ENCODE assay signal across 8 cellular contexts in genomic region chr3:23650371-23651140, GRCh38.
DNase-seq lines count a peak whose midpoint lies in the region; ATAC-seq and TF ChIP-seq lines count a peak whose summit lies in the region.
"Had no signal": no experiment of that assay in that cellular context is flagged by ENCODE, and none has a peak within 500 bp of the region (broad histone marks: within the 10 kb centered on the region; RNA-seq: fewer than 3 reads in every experiment).

No MANE protein-coding gene starts in this region.

- H3K27me3 ChIP-seq in SK-N-SH (ENCODE audit: insufficient read depth) (no peaks in the 10 kb centered on the region), upper lobe of right lung (no peaks in the 10 kb centered on the region)

- no peak overlapping the region for H3K9ac ChIP-seq in SK-N-SH

- intact Hi-C loops in upper lobe of right lung (cut with DNase I): no loop called here
- intact Hi-C loops in left colon (cut with DNase I, micrococcal nuclease): no loop called here

- H3K4me3 ChIP-seq in SK-N-SH (ENCODE audit: low read depth in 2 of 2, low read length in 1 of 2) (no peak overlapping the region), fibroblast of the aortic adventitia (ENCODE audit: low read depth, low read length) (no peak overlapping the region), upper lobe of right lung (no peak overlapping the region)

- TF ChIP-seq CTCF in SK-N-SH (IDR thresholded peaks at IDR 0.05) (no peak), fibroblast of the aortic adventitia (IDR thresholded peaks at IDR 0.05; ENCODE audit: insufficient read depth, low read length) (no peak), upper lobe of right lung (IDR thresholded peaks at IDR 0.05) (no peak)

- H3K36me3 ChIP-seq in SK-N-SH (replicated peaks in 1 of 2; ENCODE audit: control insufficient read depth in 1 of 2, insufficient read depth in 2 of 2, low read length in 1 of 2): no peaks in the 10 kb centered on the region
- H3K36me3 ChIP-seq in upper lobe of right lung: no peaks in the 10 kb centered on the region

- H3K9me2 ChIP-seq in SK-N-SH: no peaks in the 10 kb centered on the region

- H3K4me1 ChIP-seq in SK-N-SH (ENCODE audit: control insufficient read depth in 1 of 2, insufficient read depth in 2 of 2, low read depth in 1 of 2, low read length in 1 of 2): peaks cover 20 to 27% of the 10 kb centered on the region in 2 experiments
- no peaks in the 10 kb centered on the region for H3K4me1 ChIP-seq in upper lobe of right lung

- H3K9me3 ChIP-seq in SK-N-SH: no peaks in the 10 kb centered on the region
- no peaks in the 10 kb centered on the region for H3K9me3 ChIP-seq in upper lobe of right lung

- POLR2A ChIA-PET in SK-N-SH (lab: Yijun Ruan, JAX): no interaction called here

- DNase-seq in HT1080 (ENCODE audit: low read depth): peak; percentile 92
- DNase-seq in SK-N-SH: no peak
- DNase-seq in fibroblast of the aortic adventitia (ENCODE audit: low read depth): peak; percentile 81
- no peak for DNase-seq in upper lobe of right lung
- DNase-seq in SHP77 (lab: John Stamatoyannopoulos, UW): no peak
- no peak for DNase-seq in left colon
- DNase-seq: NCI-H2171 treated with DMSO at 0.1 percent for 48 hours had no signal

- ATAC-seq in upper lobe of right lung: peak; percentile 59
- ATAC-seq in HG02970 (IDR thresholded peaks at IDR 0.05; ENCODE audit: low FRiP score, unreplicated experiment): no peak
- no peak for ATAC-seq in left colon

- no peak for TF ChIP-seq RAD21 in SK-N-SH (IDR thresholded peaks at IDR 0.05; ENCODE audit: low read length)

- CTCF ChIA-PET in SK-N-SH (lab: Yijun Ruan, JAX): no interaction called here

- no peaks in the 10 kb centered on the region for H3K79me2 ChIP-seq in SK-N-SH (ENCODE audit: insufficient read depth)

- H3K27ac ChIP-seq in SK-N-SH (ENCODE audit: low read depth in 2 of 2, low read length in 1 of 2) (peak overlapping the region in 1 of 2 experiments; percentile 49; a peak in 1 of 4 replicates), upper lobe of right lung (no peak overlapping the region)

- peak overlapping the region; percentile 62; the same call in 1 of the 2 replicates for H2AFZ ChIP-seq in SK-N-SH (ENCODE audit: low read depth)

- no peaks in the 10 kb centered on the region for H4K20me1 ChIP-seq in SK-N-SH (ENCODE audit: insufficient read depth)

- H3F3A ChIP-seq in SK-N-SH (replicated peaks; ENCODE audit: insufficient read depth): no peaks in the 10 kb centered on the region

- H3K4me2 ChIP-seq in SK-N-SH: peak overlapping the region; percentile 24

- 83% methylated on average over 5 of the region's 5 CpGs for WGBS in SK-N-SH (ENCODE audit: low lambda C conversion rate)

- TF ChIP-seq EP300 in SK-N-SH (IDR thresholded peaks at IDR 0.05; ENCODE audit: borderline replicate concordance in 1 of 2, low read depth in 1 of 2, low read length in 1 of 2): peak in 1 of 2 experiments; percentile 53; a peak in 1 of 4 replicates

TF ChIP-seq in SK-N-SH, 30 proteins besides CTCF, POLR2A, EP300 and RAD21:
- TF ChIP-seq RFX5 (IDR thresholded peaks at IDR 0.05; ENCODE audit: low read length): no peak
- TF ChIP-seq ZBTB33 (IDR thresholded peaks at IDR 0.05; ENCODE audit: borderline replicate concordance, low read depth): no peak
- TF ChIP-seq NFIC (IDR thresholded peaks at IDR 0.05; ENCODE audit: borderline replicate concordance): no peak; the same call in 1 of the 2 replicates
- TF ChIP-seq RXRA (IDR thresholded peaks at IDR 0.05; ENCODE audit: borderline replicate concordance, low read depth): no peak
- TF ChIP-seq YY1 (IDR thresholded peaks at IDR 0.05; ENCODE audit: low read depth): no peak
- no peak for TF ChIP-seq TAF1 (IDR thresholded peaks at IDR 0.05; ENCODE audit: borderline replicate concordance, low read depth, low read length)
- TF ChIP-seq ELF1 (IDR thresholded peaks at IDR 0.05): no peak
- no peak for TF ChIP-seq TEAD4 (IDR thresholded peaks at IDR 0.05; ENCODE audit: borderline replicate concordance, insufficient read depth)
- TF ChIP-seq TCF12 (IDR thresholded peaks at IDR 0.05): peak; percentile 65
- TF ChIP-seq POLR2AphosphoS5 (IDR thresholded peaks at IDR 0.05; ENCODE audit: low read depth, low read length): peak; percentile 43; the same call in 1 of the 2 replicates
- no peak for TF ChIP-seq MXI1 (IDR thresholded peaks at IDR 0.05; ENCODE audit: low read depth, low read length)
- peak; percentile 41; the same call in 1 of the 2 replicates for TF ChIP-seq PBX3 (IDR thresholded peaks at IDR 0.05)
- TF ChIP-seq MAX (IDR thresholded peaks at IDR 0.05; ENCODE audit: low read depth): no peak
- no peak for TF ChIP-seq RCOR1 (IDR thresholded peaks at IDR 0.05; ENCODE audit: low read length)
- peak; percentile 85; the same call in 1 of the 2 replicates for TF ChIP-seq FOSL2 (IDR thresholded peaks at IDR 0.05; ENCODE audit: borderline replicate concordance, low read depth)
- TF ChIP-seq GABPA (IDR thresholded peaks at IDR 0.05; ENCODE audit: low read depth): no peak
- peak; percentile 59 for TF ChIP-seq JUND (IDR thresholded peaks at IDR 0.05)
- TF ChIP-seq GATA2 (CRISPR knock-in tag; IDR thresholded peaks at IDR 0.05): no peak
- no peak for TF ChIP-seq FOXM1 (IDR thresholded peaks at IDR 0.05; ENCODE audit: low read depth)
- TF ChIP-seq MEF2A (IDR thresholded peaks at IDR 0.05; ENCODE audit: borderline replicate concordance, low read depth): peak; percentile 70; the same call in 1 of the 2 replicates

Comparison
In these comparisons a context has a peak if more than half of its experiments do, and no peak if none do; other contexts are left out.
1. DNase-seq: peak in HT1080 (single experiment) and fibroblast of the aortic adventitia (single experiment); none in SK-N-SH (single experiment), upper lobe of right lung (single experiment), SHP77 (0 of 2) and left colon (0 of 2).